ENCODE assay signal across 27 cellular contexts in genomic region chr3:15781131-15781530, GRCh38. TPM values are rescaled to one million over a fixed set of nuclear protein-coding genes. Genes with fewer than 3 reads are reported as not detected.
DNase-seq lines count a peak whose midpoint lies in the region; ATAC-seq, FAIRE-seq and TF ChIP-seq lines count a peak whose summit lies in the region.
"Had no signal": no experiment of that assay in that cellular context is flagged by ENCODE, and none has a peak within 500 bp of the region (broad histone marks: within the 10 kb centered on the region; RNA-seq: fewer than 3 reads in every experiment).

No MANE protein-coding gene starts in this region.

- H3K27ac ChIP-seq in ACC112 (ENCODE audit: low read depth, low read length) (peak overlapping the region; percentile 91), Panc1 (ENCODE audit: low read length) (peak overlapping the region; percentile 81), keratinocyte (ENCODE audit: control insufficient read depth, insufficient read depth, low read length) (peak overlapping the region; percentile 67), substantia nigra (ENCODE audit: low read depth, low read length, poor library complexity, severe bottlenecking) (no peak overlapping the region)
- H3K27ac ChIP-seq: BLaER1, hepatocyte, parathyroid adenoma had no signal

- H3K9me3 Mint-ChIP-seq in mesothelial cell of epicardium: no peaks in the 10 kb centered on the region
- H3K9me3 Mint-ChIP-seq: nephron, type B pancreatic cell had no signal

- peak overlapping the region; percentile 31 for H3K4me2 ChIP-seq in keratinocyte (ENCODE audit: control insufficient read depth, extremely low read depth, insufficient read depth, low read depth, low read length)
- H3K4me2 ChIP-seq in skeletal muscle satellite cell (ENCODE audit: low read length): peak overlapping the region; percentile 69
- H3K4me2 ChIP-seq: BLaER1, hepatocyte had no signal

- BruUV-seq in Panc1 (replicated peaks; lab: Mats Ljungman, UMichigan): no TSS peak

- no peak for ATAC-seq in Panc1
- ATAC-seq in GM19467 (IDR thresholded peaks at IDR 0.05; ENCODE audit: unreplicated experiment): no peak
- ATAC-seq in activated CD4-positive, CD25-positive, alpha-beta regulatory T cell treated with anti-CD3 and anti-CD28 coated beads, Interleukin-2, amount 50 U/mL, for 24 hours: no peak
- ATAC-seq: sciatic nerve; stimulated activated naive CD8-positive, alpha-beta T cell treated with anti-CD3 and anti-CD28 coated beads, Interleukin-15, amount 100 ng/mL, for 72 hours had no signal

- H3K4me1 Mint-ChIP-seq in mesothelial cell of epicardium: peaks cover 16% of the 10 kb centered on the region

- H3K4me3 ChIP-seq in ACC112 (ENCODE audit: low read depth, low read length) (no peak overlapping the region; the same call in 1 of the 2 replicates), Panc1 (ENCODE audit: low read depth in 2 of 2, low read length in 2 of 2) (no peak overlapping the region), keratinocyte (ENCODE audit: control insufficient read depth in 2 of 3, extremely low read depth in 1 of 3, insufficient read depth in 2 of 3, low read depth in 1 of 3, low read length in 3 of 3) (no peak overlapping the region), skeletal muscle satellite cell (ENCODE audit: low read length) (peak overlapping the region; percentile 4)
- H3K4me3 ChIP-seq: BLaER1, hepatocyte had no signal

- TF ChIP-seq CTCF in Panc1 (IDR thresholded peaks at IDR 0.05): no peak
- no peak for TF ChIP-seq CTCF in keratinocyte (optimal IDR thresholded peaks at IDR 0.05 in 1 of 3, IDR thresholded peaks at IDR 0.05 in 1 of 3, conservative IDR thresholded peaks at IDR 0.05 in 1 of 3; ENCODE audit: extremely low read depth in 1 of 3, insufficient read depth in 2 of 3, low read length in 3 of 3)
- no peak for TF ChIP-seq CTCF in mesothelial cell of epicardium (IDR thresholded peaks at IDR 0.05; ENCODE audit: unreplicated experiment)

- FAIRE-seq in keratinocyte (lab: Jason Lieb, UNC): peak; percentile 34
- FAIRE-seq: GM12892 had no signal

- H3K27me3 Mint-ChIP-seq in mesothelial cell of epicardium (ENCODE audit: low read depth): no peaks in the 10 kb centered on the region
- H3K27me3 Mint-ChIP-seq: stimulated activated naive CD8-positive, alpha-beta T cell treated with anti-CD3 and anti-CD28 coated beads, Interleukin-15, amount 100 ng/mL, for 72 hours; type B pancreatic cell had no signal

- H3K36me3 ChIP-seq in ACC112 (ENCODE audit: insufficient read depth, low read length) (peaks cover 25% of the 10 kb centered on the region), Panc1 (ENCODE audit: control insufficient read depth, insufficient read depth, low read length) (peaks cover 5% of the 10 kb centered on the region; the same call in 1 of the 2 replicates), keratinocyte (ENCODE audit: control insufficient read depth in 2 of 2, extremely low read depth in 1 of 2, insufficient read depth in 2 of 2, low read length in 2 of 2) (no peaks in the 10 kb centered on the region), skeletal muscle satellite cell (ENCODE audit: insufficient read depth, low read length) (peaks cover 75% of the 10 kb centered on the region)

- CTCF ChIA-PET in Panc1 (lab: Charles Lee): no interaction called here

- dilution Hi-C loops in keratinocyte (cut with MboI; ENCODE audit: extremely low pct_ligation_motif_present, low sequenced_read_pairs): no loop called here

- H3K9me3 ChIP-seq in Panc1 (ENCODE audit: control insufficient read depth, insufficient read depth, low read depth, low read length): no peaks in the 10 kb centered on the region
- H3K9me3 ChIP-seq in keratinocyte (ENCODE audit: control insufficient read depth, low read depth, low read length): no peaks in the 10 kb centered on the region
- H3K9me3 ChIP-seq in skeletal muscle satellite cell (replicated peaks; ENCODE audit: low read length): no peaks in the 10 kb centered on the region
- H3K9me3 ChIP-seq: BLaER1 had no signal

- peaks cover 3% of the 10 kb centered on the region for H3K36me3 Mint-ChIP-seq in mesothelial cell of epicardium

- H3K79me2 ChIP-seq in ACC112 (ENCODE audit: control insufficient read depth, insufficient read depth, low read length, unreplicated experiment) (peaks cover 88% of the 10 kb centered on the region), keratinocyte (ENCODE audit: control insufficient read depth, insufficient read depth, low read length) (peaks cover 63% of the 10 kb centered on the region)

- H2AFZ ChIP-seq in ACC112 (ENCODE audit: low read length, unreplicated experiment) (no peak overlapping the region), keratinocyte (ENCODE audit: control insufficient read depth, low read length) (no peak overlapping the region)
- H2AFZ ChIP-seq: hepatocyte, parathyroid adenoma had no signal

- H3K4me3 Mint-ChIP-seq in mesothelial cell of epicardium: no peak overlapping the region
- H3K4me3 Mint-ChIP-seq: nephron; stimulated activated naive CD8-positive, alpha-beta T cell treated with anti-CD3 and anti-CD28 coated beads, Interleukin-15, amount 100 ng/mL, for 72 hours; type B pancreatic cell had no signal

- H3K9ac ChIP-seq in keratinocyte (ENCODE audit: control insufficient read depth, extremely low read depth, insufficient read depth, low read length): no peak overlapping the region
- H3K9ac ChIP-seq in skeletal muscle satellite cell (ENCODE audit: low read depth, low read length): peak overlapping the region; percentile 73
- H3K9ac ChIP-seq: BLaER1, parathyroid adenoma had no signal

- H3K27ac Mint-ChIP-seq in mesothelial cell of epicardium: no peak overlapping the region
- H3K27ac Mint-ChIP-seq: nephron; stimulated activated naive CD8-positive, alpha-beta T cell treated with anti-CD3 and anti-CD28 coated beads, Interleukin-15, amount 100 ng/mL, for 72 hours; type B pancreatic cell had no signal

- no peaks in the 10 kb centered on the region for H3K27me3 ChIP-seq in ACC112 (ENCODE audit: insufficient read depth, low read length)
- H3K27me3 ChIP-seq in Panc1 (ENCODE audit: control insufficient read depth, insufficient read depth, low read length): no peaks in the 10 kb centered on the region
- H3K27me3 ChIP-seq in keratinocyte (ENCODE audit: control insufficient read depth, extremely low read depth, insufficient read depth, low read length): no peaks in the 10 kb centered on the region
- H3K27me3 ChIP-seq in skeletal muscle satellite cell (ENCODE audit: control insufficient read depth, insufficient read depth, low read length): no peaks in the 10 kb centered on the region
- H3K27me3 ChIP-seq: BLaER1, hepatocyte had no signal

- POLR2A ChIA-PET in Panc1 (lab: Charles Lee): interaction anchor here (0.7 kb wide), 1 partner anchor 13 kb away, joined by 3 read pairs; no protein-coding TSS in a partner anchor

- H3K4me1 ChIP-seq in ACC112 (ENCODE audit: control insufficient read depth, insufficient read depth, low read length, unreplicated experiment) (peaks cover 49% of the 10 kb centered on the region), Panc1 (ENCODE audit: control insufficient read depth, insufficient read depth, low read length) (peaks cover 54% of the 10 kb centered on the region), keratinocyte (ENCODE audit: control insufficient read depth, extremely low read depth, insufficient read depth, low read length) (peaks cover 61% of the 10 kb centered on the region), skeletal muscle satellite cell (ENCODE audit: control insufficient read depth, insufficient read depth, low read length) (peaks cover 73% of the 10 kb centered on the region)

- no peak for DNase-seq in Panc1 (ENCODE audit: low read depth, low spot score)
- DNase-seq in keratinocyte (ENCODE audit: low read depth, low spot score): no peak
- DNase-seq in substantia nigra (lab: John Stamatoyannopoulos, UW): no peak
- DNase-seq in mesothelial cell of epicardium (ENCODE audit: low spot score in 2 of 2, unreplicated experiment in 2 of 2): no peak
- DNase-seq: activated CD4-positive, alpha-beta T cell treated with anti-CD3 and anti-CD28 coated beads, Interleukin-2, amount 50 U/mL, for 48 hours; activated CD4-positive, CD25-positive, alpha-beta regulatory T cell; activated CD8-positive, alpha-beta memory T cell treated with anti-CD3 and anti-CD28 coated beads, Interleukin-2, amount 50 U/mL, for 48 hours; cerebellar nuclear complex; DMS79 treated with DMSO at 0.1 percent for 48 hours; erythroblast; H7; Karpas-422; NCI-H1048; NCI-H1694 treated with DMSO at 0.1 percent for 48 hours; NCI-H69; stimulated activated naive CD8-positive, alpha-beta T cell treated with anti-CD3 and anti-CD28 coated beads, Interleukin-15, amount 100 ng/mL, for 72 hours had no signal

- no peaks in the 10 kb centered on the region for H4K20me1 ChIP-seq in keratinocyte (ENCODE audit: control insufficient read depth, extremely low read depth, insufficient read depth, low read length)

- H3K9me1 ChIP-seq in keratinocyte (ENCODE audit: control insufficient read depth, extremely low read depth, insufficient read depth, low read length): no peaks in the 10 kb centered on the region

- in situ Hi-C loops in Panc1 (cut with HindIII; ENCODE audit: low pct_unique_long_range_greater_than_20kb, low sequenced_read_pairs): no loop called here

- intact Hi-C loops in Panc1 (cut with micrococcal nuclease; ENCODE audit: unreplicated experiment): no loop called here

RNA-seq across cellular contexts. Expression of gene ANKRD28, which starts 16.6 kb away (rescaled TPM):
- total RNA-seq in Panc1 (2021; ENCODE audit: unreplicated experiment): 89.3 TPM
- 35.0 TPM for polyA plus RNA-seq in Panc1 (2012; ENCODE audit: insufficient read length)
- 16.4 to 32.7 TPM (median 22.0 TPM) in 3 replicates for polyA plus RNA-seq in keratinocyte
- 20.7 TPM for polyA plus RNA-seq in keratinocyte (2011; ENCODE audit: low read depth)
- 11.3 and 20.7 TPM in 2 replicates for polyA plus RNA-seq in keratinocyte (2011; cell fraction: cytosol; rRNA removed)
- 27.6 and 33.4 TPM in 2 replicates for polyA plus RNA-seq in keratinocyte (2011; cell fraction: nucleus; rRNA removed)
- 11.8 and 20.4 TPM in 2 replicates for polyA plus RNA-seq in keratinocyte (2012; ENCODE audit: low replicate concordance)
- 25.9 to 81.2 TPM (median 30.5 TPM) in 3 replicates for polyA minus RNA-seq in keratinocyte
- polyA minus RNA-seq in keratinocyte (2011; cell fraction: cytosol; rRNA and poly(A)+ RNA removed): 24.9 TPM
- polyA minus RNA-seq in keratinocyte (2011; cell fraction: nucleus; rRNA and poly(A)+ RNA removed): 30.4 and 65.2 TPM in 2 replicates
- 128 and 132 TPM in 2 replicates for total RNA-seq in skeletal muscle satellite cell (2012; rRNA removed)
- total RNA-seq in mesothelial cell of epicardium: 43.7 to 45.0 TPM (median 44.0 TPM) in 3 replicates
